In genomic region chr13:48094781-48095502, GRCh38 we compare ENCODE assay signal across 1 cellular context.
TF ChIP-seq lines count a peak whose summit lies in the region.

Gene MED4, minus strand, starts transcription at chr13:48095104. Its CDS starts 26 bp downstream, at chr13:48095078.

TF ChIP-seq in K562, 482 proteins besides CTCF, POLR2A, EP300 and RAD21 (continued from another document and continues in another):
- TF ChIP-seq RBM14 (IDR thresholded peaks at IDR 0.05; ENCODE audit: borderline replicate concordance, insufficient read depth, low read depth, low read length) (no peak), ZFP30 (CRISPR knock-in tag; IDR thresholded peaks at IDR 0.05; ENCODE audit: borderline replicate concordance) (no peak), TCF3 (CRISPR knock-in tag; IDR thresholded peaks at IDR 0.05) (no peak), ZNF740 (CRISPR knock-in tag; IDR thresholded peaks at IDR 0.05) (no peak), ZNF740 (tag; IDR thresholded peaks at IDR 0.05) (no peak), ZNF277 (CRISPR knock-in tag; IDR thresholded peaks at IDR 0.05; ENCODE audit: borderline replicate concordance) (no peak), JUND (IDR thresholded peaks at IDR 0.05; ENCODE audit: borderline replicate concordance, low read depth, low read length) (no peak), JUND (tag; IDR thresholded peaks at IDR 0.05; ENCODE audit: borderline replicate concordance, low read depth, low read length) (no peak; the same call in 2 of the 3 replicates), ZBTB33 (CRISPR knock-in tag; IDR thresholded peaks at IDR 0.05) (peak; percentile 91), CLOCK (CRISPR knock-in tag; IDR thresholded peaks at IDR 0.05; ENCODE audit: borderline replicate concordance) (no peak), SMAD2 (IDR thresholded peaks at IDR 0.05; ENCODE audit: low read depth, low read length) (no peak), MIER1 (IDR thresholded peaks at IDR 0.05; ENCODE audit: low read depth) (no peak), ZZZ3 (IDR thresholded peaks at IDR 0.05) (0 out of 2 replicates have a peak, but pooled peaks have one; percentile 37), NR4A1 (CRISPR knock-in tag; IDR thresholded peaks at IDR 0.05) (no peak), NR4A1 (tag; IDR thresholded peaks at IDR 0.05) (no peak), HNRNPLL (IDR thresholded peaks at IDR 0.05; ENCODE audit: low read depth, low read length, poor library complexity, severe bottlenecking) (peak; percentile 46), NFIX (CRISPR knock-in tag; IDR thresholded peaks at IDR 0.05; ENCODE audit: low read depth) (no peak), MTA3 (IDR thresholded peaks at IDR 0.05; ENCODE audit: borderline replicate concordance) (peak; percentile 44; the same call in 1 of the 2 replicates), BRD4 (IDR thresholded peaks at IDR 0.05) (no peak), RCOR1 (IDR thresholded peaks at IDR 0.05; ENCODE audit: borderline replicate concordance in 1 of 2, low read depth in 2 of 2, low read length in 2 of 2) (peak in 1 of 2 experiments; percentile 65; a peak in 1 of 4 replicates), TARDBP (IDR thresholded peaks at IDR 0.05) (no peak), TEAD1 (CRISPR knock-in tag; IDR thresholded peaks at IDR 0.05) (peak in 1 of 2 experiments; percentile 55; a peak in 1 of 4 replicates), ZBTB12 (CRISPR knock-in tag; IDR thresholded peaks at IDR 0.05) (no peak), SP1 (CRISPR knock-in tag; IDR thresholded peaks at IDR 0.05) (peak; percentile 70; the same call in 1 of the 2 replicates), ARID1B (IDR thresholded peaks at IDR 0.05) (0 out of 2 replicates have a peak, but pooled peaks have one; percentile 15), PHB2 (IDR thresholded peaks at IDR 0.05; ENCODE audit: low read depth) (0 out of 2 replicates have a peak, but pooled peaks have one; percentile 16), PHB (CRISPR knock-in tag; IDR thresholded peaks at IDR 0.05) (no peak), CSDE1 (IDR thresholded peaks at IDR 0.05) (no peak), ATF1 (CRISPR knock-in tag; IDR thresholded peaks at IDR 0.05) (no peak), ATF1 (tag; IDR thresholded peaks at IDR 0.05) (peak; percentile 81), ZNF280A (IDR thresholded peaks at IDR 0.05; ENCODE audit: low read depth, partially characterized antibody) (no peak), ZNF354B (CRISPR knock-in tag; IDR thresholded peaks at IDR 0.05) (no peak), ZNF274 (IDR thresholded peaks at IDR 0.05; ENCODE audit: borderline replicate concordance, low read depth, low read length) (no peak), ZBTB7A (IDR thresholded peaks at IDR 0.05; ENCODE audit: borderline replicate concordance, control insufficient read depth, low read depth, low read length) (no peak), ZNF696 (CRISPR knock-in tag; conservative IDR thresholded peaks at IDR 0.05) (no peak), POLR2B (IDR thresholded peaks at IDR 0.05; ENCODE audit: low read depth, partially characterized antibody) (peak; percentile 91), KDM5B (IDR thresholded peaks at IDR 0.05; ENCODE audit: insufficient replicate concordance, low read depth, low read length) (peak; percentile 84), AFF1 (IDR thresholded peaks at IDR 0.05; ENCODE audit: low read depth in 1 of 2, partially characterized antibody in 2 of 2) (no peak), MAX (CRISPR knock-in tag; IDR thresholded peaks at IDR 0.05) (peak; percentile 64), RAD51 (IDR thresholded peaks at IDR 0.05; ENCODE audit: borderline replicate concordance, low read depth) (no peak), ARHGAP35 (IDR thresholded peaks at IDR 0.05; ENCODE audit: partially characterized antibody) (no peak), SRSF7 (optimal IDR thresholded peaks at IDR 0.05; ENCODE audit: low read depth, low read length) (no peak), ZNF592 (IDR thresholded peaks at IDR 0.05) (no peak), POLR2G (IDR thresholded peaks at IDR 0.05; ENCODE audit: low read depth, low read length) (peak; percentile 95), MED1 (CRISPR knock-in tag; IDR thresholded peaks at IDR 0.05; ENCODE audit: borderline replicate concordance) (no peak), ZBTB1 (CRISPR knock-in tag; IDR thresholded peaks at IDR 0.05; ENCODE audit: borderline replicate concordance, low read depth) (no peak), CXXC5 (CRISPR knock-in tag; IDR thresholded peaks at IDR 0.05) (peak; percentile 94), ZNF224 (CRISPR knock-in tag; IDR thresholded peaks at IDR 0.05) (no peak), MYBL2 (IDR thresholded peaks at IDR 0.05; ENCODE audit: low read depth) (no peak), MYBL2 (CRISPR knock-in tag; IDR thresholded peaks at IDR 0.05; ENCODE audit: borderline replicate concordance) (no peak), SRSF9 (IDR thresholded peaks at IDR 0.05; ENCODE audit: borderline replicate concordance, low read depth, low read length) (no peak), FOXJ2 (tag; IDR thresholded peaks at IDR 0.05) (no peak)
